In genomic region chr3:98977520-98977919, GRCh38 we compare ENCODE assay signal across 13 cellular contexts.
DNase-seq lines count a peak whose midpoint lies in the region; ATAC-seq and TF ChIP-seq lines count a peak whose summit lies in the region.
"Had no signal": no experiment of that assay in that cellular context is flagged by ENCODE, and none has a peak within 500 bp of the region (broad histone marks: within the 10 kb centered on the region; RNA-seq: fewer than 3 reads in every experiment).

No MANE protein-coding gene starts in this region.

- TF ChIP-seq CTCF in Calu3 (IDR thresholded peaks at IDR 0.05; ENCODE audit: unreplicated experiment) (no peak), HCT116 (IDR thresholded peaks at IDR 0.05 in 2 of 3, conservative IDR thresholded peaks at IDR 0.05 in 1 of 3; ENCODE audit: borderline replicate concordance in 1 of 3, insufficient read depth in 1 of 3, low read depth in 2 of 3, low read length in 2 of 3) (no peak)

- H3K36me3 ChIP-seq in HCT116 (ENCODE audit: control insufficient read depth in 1 of 2, insufficient read depth in 2 of 2, low read length in 2 of 2): no peaks in the 10 kb centered on the region
- H3K36me3 ChIP-seq: thoracic aorta had no signal

- peak; percentile 28; the same call in 1 of the 2 replicates for TF ChIP-seq RAD21 in HCT116 (IDR thresholded peaks at IDR 0.05; ENCODE audit: low read depth)

- peaks cover 78 to 88% of the 10 kb centered on the region in 2 experiments for H3K4me1 ChIP-seq in HCT116 (ENCODE audit: control insufficient read depth in 1 of 2, insufficient read depth in 2 of 2, low read length in 2 of 2)

- no peaks in the 10 kb centered on the region for H3K27me3 ChIP-seq in HCT116 (ENCODE audit: insufficient read depth, low read length)

- no peak for TF ChIP-seq POLR2A in HCT116 (IDR thresholded peaks at IDR 0.05; ENCODE audit: borderline replicate concordance, extremely low read depth, insufficient read depth, insufficient read length)

- H3K9ac ChIP-seq in HCT116 (ENCODE audit: low read length): peak overlapping the region; percentile 63

- H3K4me3 Mint-ChIP-seq in Calu3 (ENCODE audit: low read depth, unreplicated experiment): peak overlapping the region; percentile 44
- H3K4me3 Mint-ChIP-seq: T-helper 17 cell had no signal

- CTCF ChIA-PET in Calu3 (lab: Charles Lee): no interaction called here
- CTCF ChIA-PET in HCT116 (lab: Charles Lee): no interaction called here

- DNase-seq in Calu3 (peak; percentile 45), HCT116 (ENCODE audit: low read depth, low spot score) (peak; percentile 97), SW 1271 (lab: John Stamatoyannopoulos, UW) (peak; percentile 59 to 86), foreskin melanocyte (peak; percentile 63), activated gamma-delta T cell treated with Interleukin-2 at 50 U/mL for 16 hours (no peak), cerebellar nuclear complex (lab: John Stamatoyannopoulos, UW) (no peak)
- no peak for DNase-seq in activated CD4-positive, alpha-beta T cell treated with anti-CD3 and anti-CD28 coated beads, Interleukin-2, amount 50 U/mL, for 48 hours
- DNase-seq: activated effector memory CD4-positive, alpha-beta T cell treated with Interleukin-2 at 50 U/mL for 16 hours; DMS 273 treated with DMSO at 0.1 percent for 48 hours; T-helper 17 cell had no signal

- H3K27me3 Mint-ChIP-seq in Calu3 (ENCODE audit: unreplicated experiment): no peaks in the 10 kb centered on the region

- RAD21 ChIA-PET in HCT116 (lab: Charles Lee; ENCODE audit: low non-redundant PET in 1 of 2, low total read pairs in 2 of 2, uncharacterized antibody in 2 of 2, unreplicated experiment in 2 of 2): no interaction called here

- no peaks in the 10 kb centered on the region for H4K20me1 ChIP-seq in HCT116 (ENCODE audit: insufficient read depth)

- intact Hi-C loops in Calu3 (cut with micrococcal nuclease; ENCODE audit: unreplicated experiment) (no loop called here), HCT116 (cut with micrococcal nuclease) (loop anchor here (2.0 kb wide), 1 partner anchor 77 kb away; the partner anchor contains the start of gene DCBLD2)

- no peaks in the 10 kb centered on the region for H3K9me3 ChIP-seq in HCT116 (ENCODE audit: control insufficient read depth in 1 of 2, insufficient read depth in 1 of 2, low read depth in 1 of 2, low read length in 2 of 2)
- H3K9me3 ChIP-seq: thoracic aorta had no signal

- H3K27ac ChIP-seq in HCT116 (ENCODE audit: low read depth, low read length): peak overlapping the region; percentile 88
- H3K27ac ChIP-seq: thoracic aorta had no signal

- no TSS peak for BruUV-seq in Calu3 (replicated peaks; lab: Mats Ljungman, UMichigan)
- no TSS peak for BruUV-seq in HCT116 (replicated peaks; lab: Mats Ljungman, UMichigan)

- H3K27ac Mint-ChIP-seq in Calu3 (ENCODE audit: unreplicated experiment): peak overlapping the region; percentile 80
- H3K27ac Mint-ChIP-seq: T-helper 17 cell had no signal

- H3K9me3 Mint-ChIP-seq in Calu3 (ENCODE audit: low read depth, unreplicated experiment): no peaks in the 10 kb centered on the region

- ATAC-seq in HCT116 (peak; percentile 77), HG03280 (IDR thresholded peaks at IDR 0.05; ENCODE audit: unreplicated experiment) (no peak)
- ATAC-seq: esophagus mucosa, T-helper 17 cell had no signal

- POLR2A ChIA-PET in HCT116 (lab: Charles Lee): interaction anchor here (1.8 to 5.6 kb wide), 4 partner anchors 8 to 79 kb away, joined by 5 to 62 read pairs (median 10); partner anchors contain the start of gene DCBLD2

- H3K36me3 Mint-ChIP-seq in Calu3 (ENCODE audit: insufficient read depth, unreplicated experiment): peaks cover 12% of the 10 kb centered on the region

- H3K4me2 ChIP-seq in HCT116 (ENCODE audit: low read length): peak overlapping the region; percentile 63

- peaks cover 57% of the 10 kb centered on the region for H3K4me1 Mint-ChIP-seq in Calu3 (ENCODE audit: low read depth, unreplicated experiment)
- H3K4me1 Mint-ChIP-seq: T-helper 17 cell had no signal

- H3K9me2 ChIP-seq in HCT116 (ENCODE audit: insufficient read depth): no peaks in the 10 kb centered on the region

- H3K79me2 ChIP-seq in HCT116 (ENCODE audit: insufficient read depth, low read length): peaks cover 88% of the 10 kb centered on the region

- no peak overlapping the region for H2AFZ ChIP-seq in HCT116 (ENCODE audit: low read depth, low read length, poor library complexity, severe bottlenecking)

- H3K4me3 ChIP-seq in HCT116 (replicated peaks in 1 of 2; ENCODE audit: low read depth in 1 of 2, low read length in 2 of 2): peak overlapping the region in 1 of 2 experiments; percentile 12; a peak in 1 of 4 replicates
- H3K4me3 ChIP-seq: thoracic aorta had no signal

TF ChIP-seq in HCT116, 20 proteins besides CTCF, POLR2A, EP300 and RAD21:
- TF ChIP-seq SIN3A (IDR thresholded peaks at IDR 0.05; ENCODE audit: low read depth) (peak; percentile 63), POLR2AphosphoS5 (IDR thresholded peaks at IDR 0.05; ENCODE audit: low read depth, low read length) (peak; percentile 59), EZH2 (IDR thresholded peaks at IDR 0.05) (no peak), EGR1 (IDR thresholded peaks at IDR 0.05; ENCODE audit: low read depth) (peak; percentile 16; the same call in 1 of the 2 replicates), FOSL1 (IDR thresholded peaks at IDR 0.05; ENCODE audit: low read depth) (peak; percentile 93), EZH2phosphoT487 (IDR thresholded peaks at IDR 0.05; ENCODE audit: borderline replicate concordance) (no peak), ATF3 (IDR thresholded peaks at IDR 0.05) (peak; percentile 27; the same call in 1 of the 2 replicates), SP1 (IDR thresholded peaks at IDR 0.05; ENCODE audit: low read depth) (peak; percentile 98), CEBPB (IDR thresholded peaks at IDR 0.05; ENCODE audit: low read depth) (peak; percentile 82), SRF (IDR thresholded peaks at IDR 0.05; ENCODE audit: low read depth) (peak; percentile 73), REST (IDR thresholded peaks at IDR 0.05; ENCODE audit: low read depth) (no peak), ZBTB33 (IDR thresholded peaks at IDR 0.05; ENCODE audit: extremely low read depth, insufficient replicate concordance, low read length) (no peak), ZNF274 (IDR thresholded peaks at IDR 0.05; ENCODE audit: low read depth, low read length) (no peak), ELF1 (IDR thresholded peaks at IDR 0.05; ENCODE audit: borderline replicate concordance, low read depth) (no peak; the same call in 1 of the 2 replicates), CBX3 (IDR thresholded peaks at IDR 0.05; ENCODE audit: low read depth) (peak; percentile 67), JUND (IDR thresholded peaks at IDR 0.05) (peak; percentile 96), MAX (IDR thresholded peaks at IDR 0.05) (peak; percentile 20; the same call in 1 of the 2 replicates), ZFX (IDR thresholded peaks at IDR 0.05) (no peak), YY1 (IDR thresholded peaks at IDR 0.05; ENCODE audit: extremely low read depth, insufficient replicate concordance, low read depth, low read length) (peak; percentile 40), TCF7L2 (IDR thresholded peaks at IDR 0.05; ENCODE audit: borderline replicate concordance, extremely low read depth, insufficient read depth, insufficient read length) (peak; percentile 84)

Comparison
In these comparisons a context has a peak if more than half of its experiments do, and no peak if none do; other contexts are left out.
1. DNase-seq: peak in Calu3 (single experiment), HCT116 (single experiment), SW 1271 (2 of 2) and foreskin melanocyte (single experiment); none in activated gamma-delta T cell treated with Interleukin-2 at 50 U/mL for 16 hours (single experiment), activated CD4-positive, alpha-beta T cell treated with anti-CD3 and anti-CD28 coated beads, Interleukin-2, amount 50 U/mL, for 48 hours (0 of 2) and cerebellar nuclear complex (0 of 2).